In the genomic region with DNA sequence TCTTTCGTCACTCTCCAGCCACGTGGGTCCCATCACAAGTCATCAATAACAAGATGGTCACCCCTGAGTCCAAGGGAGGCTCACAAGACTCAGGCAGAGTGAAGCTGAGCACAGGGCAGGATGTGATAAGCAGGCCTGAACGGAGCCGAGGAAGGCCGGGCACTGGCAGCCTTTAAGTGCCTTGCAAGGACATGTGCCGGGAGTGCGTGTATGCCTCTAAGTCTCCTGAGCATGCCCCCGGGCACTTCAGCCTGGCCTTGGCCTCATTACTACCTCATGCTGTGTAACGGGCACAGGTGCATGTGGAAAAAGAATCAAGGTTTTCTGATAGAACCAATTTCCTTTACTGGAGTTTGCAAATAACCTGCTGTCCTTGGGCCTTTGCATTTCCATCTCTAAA, we compare ENCODE assay signal across 1 cellular context.
TF ChIP-seq lines count a peak whose summit lies in the region.

No MANE protein-coding gene starts in this region.

TF ChIP-seq in GM12891, 5 proteins besides CTCF, POLR2A, EP300 and RAD21:
- TF ChIP-seq PAX5 (IDR thresholded peaks at IDR 0.05; ENCODE audit: insufficient read depth, low read length, severe bottlenecking) (no peak), POLR2AphosphoS5 (IDR thresholded peaks at IDR 0.05; ENCODE audit: low read depth, low read length) (no peak), TAF1 (IDR thresholded peaks at IDR 0.05; ENCODE audit: low read depth, low read length) (no peak), SPI1 (IDR thresholded peaks at IDR 0.05; ENCODE audit: low read depth, low read length) (no peak), POU2F2 (IDR thresholded peaks at IDR 0.05; ENCODE audit: low read depth, low read length) (no peak)
